Comparison of ENCODE assay signal across 1 cellular context in genomic region chr1:1777950-1778826, GRCh38.
A peak's percentile ranks its signal among the peaks of the same experiment; 100 is the strongest.
TF ChIP-seq lines count a peak whose summit lies in the region.

A gene with protein sequence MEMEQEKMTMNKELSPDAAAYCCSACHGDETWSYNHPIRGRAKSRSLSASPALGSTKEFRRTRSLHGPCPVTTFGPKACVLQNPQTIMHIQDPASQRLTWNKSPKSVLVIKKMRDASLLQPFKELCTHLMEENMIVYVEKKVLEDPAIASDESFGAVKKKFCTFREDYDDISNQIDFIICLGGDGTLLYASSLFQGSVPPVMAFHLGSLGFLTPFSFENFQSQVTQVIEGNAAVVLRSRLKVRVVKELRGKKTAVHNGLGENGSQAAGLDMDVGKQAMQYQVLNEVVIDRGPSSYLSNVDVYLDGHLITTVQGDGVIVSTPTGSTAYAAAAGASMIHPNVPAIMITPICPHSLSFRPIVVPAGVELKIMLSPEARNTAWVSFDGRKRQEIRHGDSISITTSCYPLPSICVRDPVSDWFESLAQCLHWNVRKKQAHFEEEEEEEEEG (minus strand): TSS chr1:1778470. CDS start chr1:1765406, 13,064 bp downstream.

TF ChIP-seq in HepG2, 621 proteins besides CTCF, POLR2A, EP300 and RAD21 (continued from another document and continues in another):
- TF ChIP-seq, protein P1, sequence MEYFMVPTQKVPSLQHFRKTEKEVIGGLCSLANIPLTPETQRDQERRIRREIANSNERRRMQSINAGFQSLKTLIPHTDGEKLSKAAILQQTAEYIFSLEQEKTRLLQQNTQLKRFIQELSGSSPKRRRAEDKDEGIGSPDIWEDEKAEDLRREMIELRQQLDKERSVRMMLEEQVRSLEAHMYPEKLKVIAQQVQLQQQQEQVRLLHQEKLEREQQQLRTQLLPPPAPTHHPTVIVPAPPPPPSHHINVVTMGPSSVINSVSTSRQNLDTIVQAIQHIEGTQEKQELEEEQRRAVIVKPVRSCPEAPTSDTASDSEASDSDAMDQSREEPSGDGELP (IDR thresholded peaks at IDR 0.05; ENCODE audit: borderline replicate concordance, low read depth): no peak
- TF ChIP-seq ZFX (CRISPR knock-in tag; IDR thresholded peaks at IDR 0.05; ENCODE audit: low read depth) (peak; percentile 92), CENPX (CRISPR knock-in tag; IDR thresholded peaks at IDR 0.05) (no peak), ZNF33A (CRISPR knock-in tag; IDR thresholded peaks at IDR 0.05; ENCODE audit: borderline replicate concordance) (no peak), ZNF292 (CRISPR knock-in tag; IDR thresholded peaks at IDR 0.05; ENCODE audit: borderline replicate concordance, low read depth) (no peak), SETDB1 (CRISPR knock-in tag; IDR thresholded peaks at IDR 0.05; ENCODE audit: borderline replicate concordance) (no peak), ZFY (CRISPR knock-in tag; IDR thresholded peaks at IDR 0.05) (peak; percentile 86), ZNF225 (CRISPR knock-in tag; IDR thresholded peaks at IDR 0.05) (0 out of 2 replicates have a peak, but pooled peaks have one; percentile 21), HHEX (CRISPR knock-in tag; IDR thresholded peaks at IDR 0.05) (no peak), ZNF441 (CRISPR knock-in tag; IDR thresholded peaks at IDR 0.05; ENCODE audit: borderline replicate concordance) (0 out of 2 replicates have a peak, but pooled peaks have one; percentile 38), SP4 (CRISPR knock-in tag; IDR thresholded peaks at IDR 0.05) (no peak), ZNF331 (CRISPR knock-in tag; IDR thresholded peaks at IDR 0.05) (no peak), NR2F1 (CRISPR knock-in tag; IDR thresholded peaks at IDR 0.05) (no peak), E2F1 (CRISPR knock-in tag; IDR thresholded peaks at IDR 0.05) (0 out of 2 replicates have a peak, but pooled peaks have one; percentile 1), MLX (CRISPR knock-in tag; IDR thresholded peaks at IDR 0.05) (no peak), STAT6 (CRISPR knock-in tag; IDR thresholded peaks at IDR 0.05; ENCODE audit: borderline replicate concordance) (no peak), ZNF326 (CRISPR knock-in tag; IDR thresholded peaks at IDR 0.05; ENCODE audit: borderline replicate concordance) (no peak), RFX3 (CRISPR knock-in tag; IDR thresholded peaks at IDR 0.05) (no peak), GABPB1 (CRISPR knock-in tag; IDR thresholded peaks at IDR 0.05) (peak; percentile 53; the same call in 1 of the 2 replicates), ZFAT (CRISPR knock-in tag; conservative IDR thresholded peaks at IDR 0.05) (no peak), ZNF639 (CRISPR knock-in tag; conservative IDR thresholded peaks at IDR 0.05) (no peak; the same call in 1 of the 2 replicates), ZNF775 (CRISPR knock-in tag; IDR thresholded peaks at IDR 0.05; ENCODE audit: borderline replicate concordance) (no peak), CSRNP1 (CRISPR knock-in tag; IDR thresholded peaks at IDR 0.05) (no peak), PAX8 (CRISPR knock-in tag; IDR thresholded peaks at IDR 0.05; ENCODE audit: borderline replicate concordance) (peak; percentile 68; the same call in 1 of the 2 replicates), HMGXB4 (CRISPR knock-in tag; IDR thresholded peaks at IDR 0.05; ENCODE audit: borderline replicate concordance in 1 of 2, low read depth in 1 of 2) (peak in 1 of 2 experiments; percentile 65; a peak in 1 of 4 replicates), ZHX2 (IDR thresholded peaks at IDR 0.05; ENCODE audit: low read depth) (peak; percentile 14; the same call in 1 of the 2 replicates), ZHX2 (CRISPR knock-in tag; IDR thresholded peaks at IDR 0.05; ENCODE audit: borderline replicate concordance) (no peak; the same call in 1 of the 2 replicates), ZNF468 (CRISPR knock-in tag; IDR thresholded peaks at IDR 0.05) (no peak), TCF7L2 (IDR thresholded peaks at IDR 0.05; ENCODE audit: low read depth, low read length) (no peak), IRF2 (CRISPR knock-in tag; IDR thresholded peaks at IDR 0.05) (no peak), ZNF124 (CRISPR knock-in tag; IDR thresholded peaks at IDR 0.05) (0 out of 2 replicates have a peak, but pooled peaks have one; percentile 8), TEAD3 (CRISPR knock-in tag; optimal IDR thresholded peaks at IDR 0.05; ENCODE audit: borderline replicate concordance) (peak; percentile 36), HOXA3 (CRISPR knock-in tag; IDR thresholded peaks at IDR 0.05) (peak; percentile 28; the same call in 1 of the 2 replicates)
- TF ChIP-seq, protein P2, sequence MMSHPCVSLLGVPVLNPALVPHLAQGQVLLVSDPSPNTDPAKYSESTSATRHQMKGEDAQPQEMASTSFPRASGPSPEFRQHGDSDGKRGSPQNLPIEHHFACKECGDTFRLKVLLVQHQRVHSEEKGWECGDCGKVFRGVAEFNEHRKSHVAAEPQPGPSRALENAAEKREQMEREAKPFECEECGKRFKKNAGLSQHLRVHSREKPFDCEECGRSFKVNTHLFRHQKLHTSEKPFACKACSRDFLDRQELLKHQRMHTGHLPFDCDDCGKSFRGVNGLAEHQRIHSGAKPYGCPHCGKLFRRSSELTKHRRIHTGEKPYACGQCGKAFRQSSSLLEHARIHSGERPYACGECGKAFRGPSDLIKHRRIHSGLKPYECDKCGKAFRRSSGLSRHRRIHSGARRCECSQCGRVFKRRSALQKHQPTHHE (CRISPR knock-in tag; IDR thresholded peaks at IDR 0.05; ENCODE audit: borderline replicate concordance): no peak
- TF ChIP-seq, protein P3, sequence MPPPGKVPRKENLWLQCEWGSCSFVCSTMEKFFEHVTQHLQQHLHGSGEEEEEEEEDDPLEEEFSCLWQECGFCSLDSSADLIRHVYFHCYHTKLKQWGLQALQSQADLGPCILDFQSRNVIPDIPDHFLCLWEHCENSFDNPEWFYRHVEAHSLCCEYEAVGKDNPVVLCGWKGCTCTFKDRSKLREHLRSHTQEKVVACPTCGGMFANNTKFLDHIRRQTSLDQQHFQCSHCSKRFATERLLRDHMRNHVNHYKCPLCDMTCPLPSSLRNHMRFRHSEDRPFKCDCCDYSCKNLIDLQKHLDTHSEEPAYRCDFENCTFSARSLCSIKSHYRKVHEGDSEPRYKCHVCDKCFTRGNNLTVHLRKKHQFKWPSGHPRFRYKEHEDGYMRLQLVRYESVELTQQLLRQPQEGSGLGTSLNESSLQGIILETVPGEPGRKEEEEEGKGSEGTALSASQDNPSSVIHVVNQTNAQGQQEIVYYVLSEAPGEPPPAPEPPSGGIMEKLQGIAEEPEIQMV (CRISPR knock-in tag; IDR thresholded peaks at IDR 0.05; ENCODE audit: low read depth): no peak
- TF ChIP-seq, protein P4, sequence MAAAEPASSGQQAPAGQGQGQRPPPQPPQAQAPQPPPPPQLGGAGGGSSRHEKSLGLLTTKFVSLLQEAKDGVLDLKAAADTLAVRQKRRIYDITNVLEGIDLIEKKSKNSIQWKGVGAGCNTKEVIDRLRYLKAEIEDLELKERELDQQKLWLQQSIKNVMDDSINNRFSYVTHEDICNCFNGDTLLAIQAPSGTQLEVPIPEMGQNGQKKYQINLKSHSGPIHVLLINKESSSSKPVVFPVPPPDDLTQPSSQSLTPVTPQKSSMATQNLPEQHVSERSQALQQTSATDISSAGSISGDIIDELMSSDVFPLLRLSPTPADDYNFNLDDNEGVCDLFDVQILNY (CRISPR knock-in tag; conservative IDR thresholded peaks at IDR 0.05): 0 out of 2 replicates have a peak, but pooled peaks have one; percentile 22
